Comparison of ENCODE assay signal across 1 cellular context in the genomic region with DNA sequence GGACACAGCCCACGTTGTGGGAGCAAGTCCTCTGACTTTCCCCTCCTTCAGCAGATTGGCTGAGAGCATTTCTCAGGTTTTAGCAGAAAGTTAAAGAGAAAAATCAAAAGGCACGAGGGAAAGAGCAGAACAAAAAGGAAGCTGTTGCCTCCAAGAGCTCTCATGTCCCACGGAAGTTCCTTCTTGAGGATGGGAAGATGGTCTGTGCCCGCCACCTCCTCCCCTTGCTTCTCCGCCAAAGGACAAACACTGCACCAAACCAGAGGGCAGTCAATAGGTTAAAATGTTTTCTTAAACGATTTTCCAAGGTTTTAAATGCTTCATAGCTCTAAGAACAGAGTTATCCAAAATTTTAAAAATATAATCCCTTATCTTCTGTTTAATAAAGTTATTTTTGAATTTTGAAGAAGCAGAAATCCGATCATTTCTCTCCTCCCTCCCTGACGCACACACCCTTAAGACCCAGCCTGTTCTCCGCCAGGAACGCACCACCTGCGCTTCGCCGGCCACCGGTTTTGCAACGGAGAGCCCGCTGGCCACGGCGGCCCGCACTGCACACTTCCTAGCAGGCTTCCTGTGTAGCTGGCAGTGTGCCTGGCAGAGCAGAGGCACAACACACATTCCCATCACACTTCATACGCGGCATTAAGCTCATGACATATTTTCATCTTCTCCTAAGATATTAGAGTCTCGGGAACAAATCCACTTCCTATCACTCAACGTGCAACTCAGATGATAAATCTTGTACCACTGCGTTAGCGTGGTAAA.
A peak's percentile ranks its signal among the peaks of the same experiment; 100 is the strongest.
TF ChIP-seq lines count a peak whose summit lies in the region.

No MANE protein-coding gene starts in this region.

TF ChIP-seq in HepG2, 621 proteins besides CTCF, POLR2A, EP300 and RAD21 (continued from another document):
- TF ChIP-seq, protein P1, sequence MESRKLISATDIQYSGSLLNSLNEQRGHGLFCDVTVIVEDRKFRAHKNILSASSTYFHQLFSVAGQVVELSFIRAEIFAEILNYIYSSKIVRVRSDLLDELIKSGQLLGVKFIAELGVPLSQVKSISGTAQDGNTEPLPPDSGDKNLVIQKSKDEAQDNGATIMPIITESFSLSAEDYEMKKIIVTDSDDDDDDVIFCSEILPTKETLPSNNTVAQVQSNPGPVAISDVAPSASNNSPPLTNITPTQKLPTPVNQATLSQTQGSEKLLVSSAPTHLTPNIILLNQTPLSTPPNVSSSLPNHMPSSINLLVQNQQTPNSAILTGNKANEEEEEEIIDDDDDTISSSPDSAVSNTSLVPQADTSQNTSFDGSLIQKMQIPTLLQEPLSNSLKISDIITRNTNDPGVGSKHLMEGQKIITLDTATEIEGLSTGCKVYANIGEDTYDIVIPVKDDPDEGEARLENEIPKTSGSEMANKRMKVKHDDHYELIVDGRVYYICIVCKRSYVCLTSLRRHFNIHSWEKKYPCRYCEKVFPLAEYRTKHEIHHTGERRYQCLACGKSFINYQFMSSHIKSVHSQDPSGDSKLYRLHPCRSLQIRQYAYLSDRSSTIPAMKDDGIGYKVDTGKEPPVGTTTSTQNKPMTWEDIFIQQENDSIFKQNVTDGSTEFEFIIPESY (CRISPR knock-in tag; IDR thresholded peaks at IDR 0.05): 0 out of 2 replicates have a peak, but pooled peaks have one; percentile 17
- TF ChIP-seq ZNF777 (CRISPR knock-in tag; IDR thresholded peaks at IDR 0.05) (no peak), THAP11 (CRISPR knock-in tag; IDR thresholded peaks at IDR 0.05) (no peak)
